Comparison of ENCODE assay signal across 9 cellular contexts in the genomic region with DNA sequence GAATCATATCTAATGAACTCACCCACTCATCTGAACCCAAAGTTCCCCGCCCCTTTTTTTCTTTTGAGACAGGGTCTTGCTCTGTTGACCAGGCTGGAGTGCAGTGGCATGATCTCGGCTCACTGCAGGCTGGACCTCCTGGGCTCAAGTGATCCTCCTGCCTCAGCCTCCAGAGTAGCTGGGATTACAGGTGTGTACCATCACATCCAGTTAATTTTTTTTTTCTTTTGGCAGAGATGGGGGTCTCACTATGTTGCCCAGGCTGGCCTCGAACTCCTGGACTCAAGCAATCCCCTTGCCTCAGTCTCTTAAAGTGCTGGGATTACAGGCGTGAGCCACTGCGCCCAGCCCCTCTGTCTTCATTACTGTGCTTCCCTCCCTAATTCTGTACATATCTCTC. TPM values are rescaled to one million over a fixed set of nuclear protein-coding genes. Genes with fewer than 3 reads are reported as not detected.
A peak's percentile ranks its signal among the peaks of the same experiment; 100 is the strongest.
DNase-seq lines count a peak whose midpoint lies in the region; ATAC-seq, FAIRE-seq and TF ChIP-seq lines count a peak whose summit lies in the region.
"Not testable (repeated sequence)": the region's sequence is repeated elsewhere in the genome, so short reads cannot be mapped to it uniquely, and the experiment has no call there.
"Had no signal": no experiment of that assay in that cellular context is flagged by ENCODE, and none has a peak within 500 bp of the region (broad histone marks: within the 10 kb centered on the region; RNA-seq: fewer than 3 reads in every experiment).

No MANE protein-coding gene starts in this region.

- H3K79me2 ChIP-seq in Loucy (ENCODE audit: insufficient read depth, low read length) = peaks cover 37% of the 10 kb centered on the region; the same call in 1 of the 2 replicates
- H3K79me2 ChIP-seq in astrocyte (ENCODE audit: insufficient read depth, low read length) = not testable (repeated sequence)

- H3K27ac Mint-ChIP-seq in CD8-positive, alpha-beta memory T cell = peak overlapping the region in 5 of 8 donors; percentile 2 to 96 (median 56)
- not testable (repeated sequence) for H3K27ac Mint-ChIP-seq in astrocyte (ENCODE audit: unreplicated experiment); neural crest cell (ENCODE audit: unreplicated experiment)
- H3K27ac Mint-ChIP-seq in immature natural killer cell = peak overlapping the region in 5 of 6 donors; percentile 88 to 98 (median 92)
- H3K27ac Mint-ChIP-seq in stimulated activated naive CD8-positive, alpha-beta T cell treated with anti-CD3 and anti-CD28 coated beads, Interleukin-15, amount 100 ng/mL, for 72 hours = peak overlapping the region in 1 of 2 donors; percentile 99

- H3K9me3 ChIP-seq in CD8-positive, alpha-beta memory T cell (ENCODE audit: low read length); Loucy (ENCODE audit: insufficient read depth, low read depth, low read length); WERI-Rb-1 (ENCODE audit: severe bottlenecking); astrocyte (ENCODE audit: insufficient read depth, low read depth, low read length): not testable (repeated sequence)

- peaks cover 7 to 22% (median 19%) of the 10 kb centered on the region in 3 donors for H3K36me3 Mint-ChIP-seq in CD8-positive, alpha-beta memory T cell
- peaks cover 16% of the 10 kb centered on the region for H3K36me3 Mint-ChIP-seq in activated T-cell treated with anti-CD3 and anti-CD28 coated beads, Interleukin-2, amount 50 U/mL, for 4 hours (ENCODE audit: insufficient read depth)
- H3K36me3 Mint-ChIP-seq in astrocyte (ENCODE audit: low read depth, unreplicated experiment) (peaks cover 13% of the 10 kb centered on the region), neural crest cell (ENCODE audit: low read depth) (peaks cover 11% of the 10 kb centered on the region)
- not testable (repeated sequence) for H3K36me3 Mint-ChIP-seq in immature natural killer cell

- POLR2A ChIA-PET in CD8-positive, alpha-beta memory T cell (lab: Charles Lee) = interaction anchor here (0.6 kb wide), 1 partner anchor 81 kb away, joined by 3 read pairs; no protein-coding TSS in a partner anchor

- not testable (repeated sequence) for H3K9me2 ChIP-seq in Loucy (replicated peaks; ENCODE audit: low read depth, low read length)

- not testable (repeated sequence) for TF ChIP-seq CTCF in Loucy (conservative IDR thresholded peaks at IDR 0.05; ENCODE audit: low read length); WERI-Rb-1 (IDR thresholded peaks at IDR 0.05; ENCODE audit: low read depth, low read length); astrocyte (IDR thresholded peaks at IDR 0.05; ENCODE audit: insufficient read depth, low read depth, low read length); neural crest cell (conservative IDR thresholded peaks at IDR 0.05)

- H3K4me2 ChIP-seq in Loucy (ENCODE audit: low read depth, low read length, poor library complexity, severe bottlenecking) = peak overlapping the region; percentile 98
- H3K4me2 ChIP-seq in astrocyte (ENCODE audit: low read length) = not testable (repeated sequence)

- H3K4me1 Mint-ChIP-seq in CD8-positive, alpha-beta memory T cell = peaks cover 27 to 53% (median 38%) of the 10 kb centered on the region in 3 donors
- peaks cover 20% of the 10 kb centered on the region for H3K4me1 Mint-ChIP-seq in activated T-cell treated with anti-CD3 and anti-CD28 coated beads, Interleukin-2, amount 50 U/mL, for 4 hours (ENCODE audit: low read depth)
- H3K4me1 Mint-ChIP-seq in astrocyte (ENCODE audit: low read depth, unreplicated experiment) (peaks cover 22% of the 10 kb centered on the region), immature natural killer cell (peaks cover 45 to 60% of the 10 kb centered on the region in 2 donors), neural crest cell (peaks cover 30% of the 10 kb centered on the region)
- peaks cover 43% of the 10 kb centered on the region for H3K4me1 Mint-ChIP-seq in stimulated activated naive CD8-positive, alpha-beta T cell treated with anti-CD3 and anti-CD28 coated beads, Interleukin-15, amount 100 ng/mL, for 72 hours

- CTCF ChIA-PET in CD8-positive, alpha-beta memory T cell (lab: Charles Lee) = not testable (repeated sequence)

- ATAC-seq in activated T-cell treated with anti-CD3 and anti-CD28 coated beads, Interleukin-2, amount 50 U/mL, for 4 hours; stimulated activated naive CD8-positive, alpha-beta T cell treated with anti-CD3 and anti-CD28 coated beads, Interleukin-15, amount 100 ng/mL, for 72 hours: not testable (repeated sequence)

- H3K27me3 ChIP-seq in CD8-positive, alpha-beta memory T cell (ENCODE audit: insufficient read depth, low read length, poor library complexity, severe bottlenecking); Loucy (ENCODE audit: insufficient read depth, low read length, poor library complexity, severe bottlenecking); WERI-Rb-1 (ENCODE audit: insufficient read depth, low read depth, severe bottlenecking); astrocyte (ENCODE audit: insufficient read depth, low read length): not testable (repeated sequence)

- not testable (repeated sequence) for DNase-seq in CD8-positive, alpha-beta memory T cell; WERI-Rb-1; activated T-cell treated with anti-CD3 and anti-CD28 coated beads, Interleukin-2, amount 50 U/mL, for 4 hours; astrocyte (ENCODE audit: low read depth); immature natural killer cell; neural crest cell (ENCODE audit: low read depth, low spot score); stimulated activated naive CD8-positive, alpha-beta T cell treated with anti-CD3 and anti-CD28 coated beads, Interleukin-15, amount 100 ng/mL, for 72 hours

- H4K20me1 ChIP-seq in Loucy (ENCODE audit: insufficient read depth, low read length, poor library complexity, severe bottlenecking); astrocyte (ENCODE audit: insufficient read depth, low read length): not testable (repeated sequence)

- not testable (repeated sequence) for H3F3A ChIP-seq in Loucy (ENCODE audit: low read depth)

- not testable (repeated sequence) for H3K27me3 Mint-ChIP-seq in CD8-positive, alpha-beta memory T cell; activated T-cell treated with anti-CD3 and anti-CD28 coated beads, Interleukin-2, amount 50 U/mL, for 4 hours (ENCODE audit: low read depth); astrocyte (ENCODE audit: low read depth, unreplicated experiment); immature natural killer cell (ENCODE audit: low read depth in 3 of 3); neural crest cell (ENCODE audit: low read depth); stimulated activated naive CD8-positive, alpha-beta T cell treated with anti-CD3 and anti-CD28 coated beads, Interleukin-15, amount 100 ng/mL, for 72 hours

- not testable (repeated sequence) for H3K4me3 ChIP-seq in CD8-positive, alpha-beta memory T cell (ENCODE audit: low read length); WERI-Rb-1 (ENCODE audit: low read depth, low read length); astrocyte (ENCODE audit: insufficient read depth, low read depth, low read length)
- peak overlapping the region; percentile 17 for H3K4me3 ChIP-seq in Loucy (ENCODE audit: low read length, poor library complexity, severe bottlenecking)

- H3K4me1 ChIP-seq in CD8-positive, alpha-beta memory T cell (ENCODE audit: insufficient read depth, low read length); astrocyte (ENCODE audit: insufficient read depth, low read length): not testable (repeated sequence)
- H3K4me1 ChIP-seq in Loucy (ENCODE audit: insufficient read depth, low read length, poor library complexity, severe bottlenecking) = peaks cover 37% of the 10 kb centered on the region

- peak overlapping the region; percentile 96 for H3K27ac ChIP-seq in CD8-positive, alpha-beta memory T cell (ENCODE audit: low read depth, low read length)
- H3K27ac ChIP-seq in WERI-Rb-1 = peak overlapping the region; percentile 91; the same call in 1 of the 2 replicates
- not testable (repeated sequence) for H3K27ac ChIP-seq in astrocyte (ENCODE audit: low read depth, low read length)

- not testable (repeated sequence) for H3K36me3 ChIP-seq in CD8-positive, alpha-beta memory T cell (ENCODE audit: insufficient read depth, low read length); Loucy (ENCODE audit: insufficient read depth, low read length); astrocyte (ENCODE audit: insufficient read depth, low read length)
- H3K36me3 ChIP-seq in WERI-Rb-1 = peaks cover 10% of the 10 kb centered on the region

- not testable (repeated sequence) for H2AFZ ChIP-seq in Loucy (ENCODE audit: low read length); astrocyte (ENCODE audit: low read depth, low read length)

- FAIRE-seq in astrocyte (lab: Jason Lieb, UNC) = not testable (repeated sequence)

- H3K9me3 Mint-ChIP-seq in CD8-positive, alpha-beta memory T cell = peaks cover 0 to 37% (median 9%) of the 10 kb centered on the region in 5 donors
- peaks cover 29% of the 10 kb centered on the region for H3K9me3 Mint-ChIP-seq in activated T-cell treated with anti-CD3 and anti-CD28 coated beads, Interleukin-2, amount 50 U/mL, for 4 hours
- H3K9me3 Mint-ChIP-seq in astrocyte (ENCODE audit: unreplicated experiment) (peaks cover 12% of the 10 kb centered on the region), immature natural killer cell (peaks cover 0 to 14% (median 8%) of the 10 kb centered on the region in 6 donors)
- H3K9me3 Mint-ChIP-seq in neural crest cell = not testable (repeated sequence)
- peaks cover 20 to 36% of the 10 kb centered on the region in 2 donors for H3K9me3 Mint-ChIP-seq in stimulated activated naive CD8-positive, alpha-beta T cell treated with anti-CD3 and anti-CD28 coated beads, Interleukin-15, amount 100 ng/mL, for 72 hours

- H3K9ac ChIP-seq in Loucy (ENCODE audit: low read depth, low read length, poor library complexity, severe bottlenecking); astrocyte (ENCODE audit: low read length): not testable (repeated sequence)

- H3K4me3 Mint-ChIP-seq in CD8-positive, alpha-beta memory T cell = peak overlapping the region; percentile 90 to 97 (median 95)
- peak overlapping the region; percentile 94 for H3K4me3 Mint-ChIP-seq in activated T-cell treated with anti-CD3 and anti-CD28 coated beads, Interleukin-2, amount 50 U/mL, for 4 hours
- peak overlapping the region; percentile 94 for H3K4me3 Mint-ChIP-seq in astrocyte (ENCODE audit: unreplicated experiment)
- H3K4me3 Mint-ChIP-seq in immature natural killer cell = peak overlapping the region; percentile 94 to 99 (median 98)
- H3K4me3 Mint-ChIP-seq in neural crest cell = peak overlapping the region; percentile 93
- peak overlapping the region; percentile 93 to 99 for H3K4me3 Mint-ChIP-seq in stimulated activated naive CD8-positive, alpha-beta T cell treated with anti-CD3 and anti-CD28 coated beads, Interleukin-15, amount 100 ng/mL, for 72 hours

RNA-seq across cellular contexts. Expression of a gene that starts 17.7 kb away (rescaled TPM):
- total RNA-seq in CD8-positive, alpha-beta memory T cell = 1 to 10 TPM; 3.9 to 4.4 TPM
- polyA plus RNA-seq in CD8-positive, alpha-beta memory T cell = 2.5 TPM
- total RNA-seq in activated T-cell treated with anti-CD3 and anti-CD28 coated beads, Interleukin-2, amount 50 U/mL, for 4 hours = 1 to 10 TPM in 1 of 3 donors, under 1 TPM in 2; 0.74 to 1.3 (median 0.98) TPM
- total RNA-seq in astrocyte = 7.7 and 7.9 TPM in 2 replicates
- 1 to 10 TPM; 1.9 to 3.9 (median 1.9) TPM for polyA plus RNA-seq in immature natural killer cell
- total RNA-seq in neural crest cell = 8.0 and 8.2 TPM in 2 replicates

RNA-seq across cellular contexts. Expression of a gene that starts 21.8 kb away (rescaled TPM):
- total RNA-seq in CD8-positive, alpha-beta memory T cell = 10 to 100 TPM; 10.6 to 11.0 TPM
- 17.1 TPM for polyA plus RNA-seq in CD8-positive, alpha-beta memory T cell
- total RNA-seq in activated T-cell treated with anti-CD3 and anti-CD28 coated beads, Interleukin-2, amount 50 U/mL, for 4 hours = 1 to 10 TPM; 4.0 to 4.7 (median 4.6) TPM
- total RNA-seq in astrocyte = 10.3 and 12.2 TPM in 2 replicates
- polyA plus RNA-seq in immature natural killer cell = 10 to 100 TPM in 1 of 3 donors, 1 to 10 TPM in 2; 9.8 to 21.0 (median 10.0) TPM
- 12.0 and 13.8 TPM in 2 replicates for total RNA-seq in neural crest cell

RNA-seq across cellular contexts. Expression of a gene that starts 43.5 kb away (rescaled TPM):
- 1 to 10 TPM; 6.8 to 9.9 TPM for total RNA-seq in CD8-positive, alpha-beta memory T cell
- 7.8 TPM for polyA plus RNA-seq in CD8-positive, alpha-beta memory T cell
- 10 to 100 TPM in 1 of 3 donors, 1 to 10 TPM in 2; 3.0 to 10.9 (median 3.4) TPM for total RNA-seq in activated T-cell treated with anti-CD3 and anti-CD28 coated beads, Interleukin-2, amount 50 U/mL, for 4 hours
- 28.0 and 31.6 TPM in 2 replicates for total RNA-seq in astrocyte
- 1 to 10 TPM in 2 of 3 donors, not detected in 1; 4.9 to 5.5 TPM for polyA plus RNA-seq in immature natural killer cell
- total RNA-seq in neural crest cell = 26.9 and 38.1 TPM in 2 replicates
- total RNA-seq: ascending aorta had no signal
